Comparison of ENCODE assay signal across 8 cellular contexts in genomic region chr19:42199440-42200115, GRCh38. TPM values are rescaled to one million over a fixed set of nuclear protein-coding genes. Genes with fewer than 3 reads are reported as not detected.
DNase-seq lines count a peak whose midpoint lies in the region; ATAC-seq and TF ChIP-seq lines count a peak whose summit lies in the region.

No MANE protein-coding gene starts in this region.

- no peak overlapping the region for H3K4me3 ChIP-seq in prostate gland
- H3K4me3 ChIP-seq in HAP-1: no peak overlapping the region

- ATAC-seq in GM18511 (IDR thresholded peaks at IDR 0.05; ENCODE audit: unreplicated experiment) (peak; percentile 61), HG02852 (IDR thresholded peaks at IDR 0.05; ENCODE audit: unreplicated experiment) (peak; percentile 46), T-cell (replicated peaks in 1 of 4) (peak; percentile 41 to 55 (median 50)), HG02840 (IDR thresholded peaks at IDR 0.05; ENCODE audit: low FRiP score, unreplicated experiment) (no peak)
- ATAC-seq in central memory CD8-positive, alpha-beta T cell (replicated peaks; ENCODE audit: extremely low read depth, poor library complexity, severe bottlenecking): peak; percentile 44

- intact Hi-C loops in prostate gland (cut with DNase I): no loop called here

- H3K36me3 ChIP-seq in prostate gland: peaks cover 8 to 11% of the 10 kb centered on the region in 2 donors
- peaks cover 61% of the 10 kb centered on the region for H3K36me3 ChIP-seq in HAP-1 (replicated peaks)

- CTCF ChIA-PET in T-cell (lab: Charles Lee): interaction anchor here in 1 of 2 donors (0.5 to 1.8 kb wide), 7 partner anchors 8 to 1310 kb away, joined by 3 to 9 read pairs (median 4); partner anchors contain the start of genes GSK3A and ZNF526

- peaks cover 84 to 89% (median 85%) of the 10 kb centered on the region in 3 donors for H3K4me1 Mint-ChIP-seq in T-cell
- peaks cover 79% of the 10 kb centered on the region for H3K4me1 Mint-ChIP-seq in central memory CD8-positive, alpha-beta T cell

- POLR2A ChIA-PET in T-cell (lab: Charles Lee): no interaction called here

- TF ChIP-seq POLR2A in prostate gland (IDR thresholded peaks at IDR 0.05): peak; percentile 25

- in situ Hi-C loops in HAP-1 (cut with MboI; ENCODE audit: low sequenced_read_pairs): no loop called here

- whole genome bisulfite sequencing in prostate gland: 49% methylated on average over 30 of the region's 32 CpGs

- H3K4me3 Mint-ChIP-seq in T-cell: peak overlapping the region; percentile 69 to 94 (median 79)
- H3K4me3 Mint-ChIP-seq in central memory CD8-positive, alpha-beta T cell: peak overlapping the region; percentile 76

- H3K27me3 Mint-ChIP-seq in T-cell: no peaks in the 10 kb centered on the region
- no peaks in the 10 kb centered on the region for H3K27me3 Mint-ChIP-seq in central memory CD8-positive, alpha-beta T cell

- peak overlapping the region in 1 of 2 donors; percentile 26 for H3K27ac ChIP-seq in prostate gland

- peak overlapping the region; percentile 92 to 95 for H3K27ac Mint-ChIP-seq in T-cell
- H3K27ac Mint-ChIP-seq in central memory CD8-positive, alpha-beta T cell (ENCODE audit: low read depth): peak overlapping the region; percentile 95

- DNase-seq in T-cell (peak in 25 of 34 experiments; percentile 19 to 59 (median 35)), prostate gland (ENCODE audit: low spot score) (peak; percentile 43), HAP-1 (ENCODE audit: low spot score in 2 of 2) (no peak), NCI-H1048 (lab: John Stamatoyannopoulos, UW) (no peak)
- DNase-seq in central memory CD8-positive, alpha-beta T cell (ENCODE audit: low spot score in 2 of 2): peak in 1 of 2 donors; percentile 47

- no peaks in the 10 kb centered on the region for H3K9me3 Mint-ChIP-seq in T-cell
- H3K9me3 Mint-ChIP-seq in central memory CD8-positive, alpha-beta T cell: no peaks in the 10 kb centered on the region

- no peak for TF ChIP-seq CTCF in prostate gland (IDR thresholded peaks at IDR 0.05)

- H3K4me1 ChIP-seq in prostate gland (replicated peaks) (no peaks in the 10 kb centered on the region), HAP-1 (no peaks in the 10 kb centered on the region)

- H3K9me3 ChIP-seq in prostate gland (no peaks in the 10 kb centered on the region), HAP-1 (no peaks in the 10 kb centered on the region)

- H3K27me3 ChIP-seq in prostate gland (replicated peaks; ENCODE audit: insufficient read depth): no peaks in the 10 kb centered on the region
- H3K27me3 ChIP-seq in HAP-1 (ENCODE audit: low read depth): no peaks in the 10 kb centered on the region

- H3K36me3 Mint-ChIP-seq in T-cell: peaks cover 43% of the 10 kb centered on the region
- H3K36me3 Mint-ChIP-seq in central memory CD8-positive, alpha-beta T cell (ENCODE audit: insufficient read depth): peaks cover 44% of the 10 kb centered on the region

RNA-seq across cellular contexts. Expression of gene DEDD2, which starts 17.9 kb away (rescaled TPM):
- total RNA-seq in T-cell: 10 to 100 TPM; 67.6 to 82.8 (median 71.0) TPM
- total RNA-seq in prostate gland: 10 to 100 TPM; 70.3 to 98.1 TPM

RNA-seq across cellular contexts. Expression of gene ZNF526, which starts 20.5 kb away (rescaled TPM):
- total RNA-seq in T-cell: 10 to 100 TPM in 3 of 5 donors, 1 to 10 TPM in 2; 8.0 to 25.1 (median 23.1) TPM
- 10 to 100 TPM in 1 of 2 donors, 1 to 10 TPM in 1; 8.2 to 14.1 TPM for total RNA-seq in prostate gland

RNA-seq across cellular contexts. Expression of gene GSK3A, which starts 42.8 kb away (rescaled TPM):
- 10 to 100 TPM; 21.4 to 45.8 (median 38.1) TPM for total RNA-seq in T-cell
- 10 to 100 TPM; 37.1 to 61.6 TPM for total RNA-seq in prostate gland

RNA-seq across cellular contexts. Expression of gene ERF, which starts 55.4 kb away (rescaled TPM):
- total RNA-seq in T-cell (10 to 100 TPM; 35.9 to 97.3 (median 44.6) TPM), prostate gland (100 to 1,000 TPM in 1 of 2 donors, 10 to 100 TPM in 1; 33.9 to 121 TPM)

Comparison
In these comparisons a context has a peak if more than half of its experiments do, and no peak if none do; other contexts are left out.
1. DNase-seq: peak in T-cell (25 of 34) and prostate gland (single experiment); none in HAP-1 (0 of 2) and NCI-H1048 (single experiment).